8 cellular contexts compared by ENCODE assay signal in the genomic region with DNA sequence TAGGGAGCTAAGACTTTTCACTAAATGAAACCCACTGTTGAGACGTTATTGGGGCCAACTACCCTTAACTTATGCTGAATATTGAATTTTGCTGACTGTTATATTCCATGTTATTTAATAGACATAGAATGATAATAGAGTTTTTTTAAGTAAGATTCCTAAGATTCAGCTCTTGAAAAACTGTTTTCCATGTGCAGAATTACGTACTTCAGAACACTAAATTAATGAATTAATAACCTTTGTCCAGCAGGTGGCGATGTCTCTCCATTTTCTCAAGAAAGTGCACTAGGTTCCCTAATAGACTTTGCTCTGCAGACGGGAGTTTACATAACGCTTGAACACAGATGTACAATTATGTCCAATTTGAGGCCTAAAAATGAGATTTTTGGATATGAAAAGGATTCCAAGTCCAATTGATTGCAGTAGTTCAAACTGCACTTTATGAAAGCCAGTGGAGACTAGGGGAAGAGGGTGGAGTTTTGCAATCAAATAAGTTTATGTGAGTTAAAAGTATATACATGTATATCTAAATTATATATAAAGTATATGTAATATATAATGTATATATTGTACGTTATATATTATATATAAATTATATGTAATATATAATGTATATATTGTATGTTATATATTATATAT.
A peak's percentile ranks its signal among the peaks of the same experiment; 100 is the strongest.
DNase-seq lines count a peak whose midpoint lies in the region; ATAC-seq, FAIRE-seq and TF ChIP-seq lines count a peak whose summit lies in the region.

No MANE protein-coding gene starts in this region.

- CTCF ChIA-PET in A549 (lab: Yijun Ruan, JAX), result interaction anchor here (0.6 to 9.4 kb wide), 29 partner anchors 9 to 925 kb away, joined by 3 to 118 read pairs (median 4); no protein-coding TSS in a partner anchor

- H3K27ac Mint-ChIP-seq in T-helper 17 cell, result peak overlapping the region; percentile 98
- H3K27ac Mint-ChIP-seq in immature natural killer cell, result no peak overlapping the region

- H3K27ac ChIP-seq in A549 (peak overlapping the region in 1 of 2 experiments; percentile 62; a peak in 2 of 6 replicates), brain microvascular endothelial cell (no peak overlapping the region)

- DNase-seq in A549 (ENCODE audit: low read depth in 1 of 2, low spot score in 1 of 2), result peak; percentile 32 to 88
- peak; percentile 52 for DNase-seq in GM18507 (ENCODE audit: extremely low spot score, insufficient read length, low read depth)
- DNase-seq in NCI-H2081 (lab: John Stamatoyannopoulos, UW), result peak; percentile 76 to 82
- DNase-seq in T-helper 17 cell, result peak; percentile 32 to 62 (median 39)
- DNase-seq in brain microvascular endothelial cell, result peak; percentile 76
- peak; percentile 60 to 72 (median 69) for DNase-seq in immature natural killer cell
- DNase-seq in stimulated activated CD4-positive, alpha-beta T cell treated with anti-CD3 and anti-CD28 coated beads, Interleukin-1b, Interleukin-23, amount 100 ng/mL, for 24 hours (ENCODE audit: low read depth in 4 of 4, low spot score in 1 of 4), result peak; percentile 42 to 59 (median 54)

- H3K4me1 ChIP-seq in A549, result peaks cover 35% of the 10 kb centered on the region

- peak overlapping the region; percentile 46; the same call in 2 of the 3 replicates for H3K4me2 ChIP-seq in A549

- peaks cover 0 to 4% (median 0%) of the 10 kb centered on the region in 6 donors for H3K9me3 Mint-ChIP-seq in immature natural killer cell

- H3K27me3 ChIP-seq in brain microvascular endothelial cell (replicated peaks), result no peaks in the 10 kb centered on the region

- no peak for TF ChIP-seq EP300 in A549 (IDR thresholded peaks at IDR 0.05)

- ATAC-seq in A549 (no peak), T-helper 17 cell (peak; percentile 57), GM21528 (IDR thresholded peaks at IDR 0.05; ENCODE audit: low FRiP score, unreplicated experiment) (no peak)

- FAIRE-seq in A549 (lab: Jason Lieb, UNC) (no peak), GM18507 (lab: Jason Lieb, UNC) (peak; percentile 78)

- H3K4me3 Mint-ChIP-seq in T-helper 17 cell (peak overlapping the region; percentile 69), immature natural killer cell (no peak overlapping the region)

- no peak for TF ChIP-seq POLR2A in A549 (IDR thresholded peaks at IDR 0.05; ENCODE audit: low read length)

- in situ Hi-C loops in brain microvascular endothelial cell (cut with HindIII; ENCODE audit: low pct_ligation_motif_present, low sequenced_read_pairs), result no loop called here

- 2% methylated on average over 6 of the region's 6 CpGs for WGBS in A549 (ENCODE audit: missing lambda C conversion rate)

- H3K27me3 Mint-ChIP-seq in T-helper 17 cell (no peaks in the 10 kb centered on the region), immature natural killer cell (ENCODE audit: low read depth in 3 of 3) (peaks cover 0 to 4% (median 1%) of the 10 kb centered on the region in 3 donors)

- TF ChIP-seq CTCF in A549 (IDR thresholded peaks at IDR 0.05) (peak; percentile 77), brain microvascular endothelial cell (IDR thresholded peaks at IDR 0.05; ENCODE audit: low read depth, low read length, missing control alignments) (peak; percentile 52)

- H3K36me3 Mint-ChIP-seq in T-helper 17 cell (ENCODE audit: low read depth) (no peaks in the 10 kb centered on the region), immature natural killer cell (peaks cover 5 to 15% (median 11%) of the 10 kb centered on the region in 3 donors)

- H3K4me3 ChIP-seq in A549 (no peak overlapping the region), brain microvascular endothelial cell (ENCODE audit: low read depth, low read length) (no peak overlapping the region)

- H3K36me3 ChIP-seq in brain microvascular endothelial cell (replicated peaks), result no peaks in the 10 kb centered on the region

- H3K9me3 ChIP-seq in A549 (no peaks in the 10 kb centered on the region), T-helper 17 cell (ENCODE audit: control insufficient read depth, low read length, poor library complexity, severe bottlenecking) (no peaks in the 10 kb centered on the region)

- POLR2A ChIA-PET in A549 (lab: Yijun Ruan, JAX), result no interaction called here

- H3K4me1 Mint-ChIP-seq in T-helper 17 cell (peaks cover 34% of the 10 kb centered on the region), immature natural killer cell (peaks cover 0 to 17% of the 10 kb centered on the region in 2 donors)

- TF ChIP-seq RAD21 in A549 (conservative IDR thresholded peaks at IDR 0.05 in 1 of 2, IDR thresholded peaks at IDR 0.05 in 1 of 2), result peak; percentile 90 to 91

TF ChIP-seq in A549, 52 proteins besides CTCF, POLR2A, EP300 and RAD21:
- TF ChIP-seq GATA3 (IDR thresholded peaks at IDR 0.05; ENCODE audit: borderline replicate concordance) (no peak), MAFK (IDR thresholded peaks at IDR 0.05; ENCODE audit: partially characterized antibody) (peak; percentile 63), SMC3 (IDR thresholded peaks at IDR 0.05) (peak; percentile 92), NR3C1 (IDR thresholded peaks at IDR 0.05) (no peak)
TF ChIP-seq in A549: peak in this region for 2.
